ENCODE assay signal across 14 cellular contexts in genomic region chr1:220696863-220697231, GRCh38. TPM values are rescaled to one million over a fixed set of nuclear protein-coding genes. Genes with fewer than 3 reads are reported as not detected.
DNase-seq lines count a peak whose midpoint lies in the region; ATAC-seq and TF ChIP-seq lines count a peak whose summit lies in the region.
"Had no signal": no experiment of that assay in that cellular context is flagged by ENCODE, and none has a peak within 500 bp of the region (broad histone marks: within the 10 kb centered on the region; RNA-seq: fewer than 3 reads in every experiment).

No MANE protein-coding gene starts in this region.

- H4K91ac ChIP-seq in neuronal stem cell (ENCODE audit: low read depth, low read length, poor library complexity): no peak overlapping the region

- no peak overlapping the region for H2BK120ac ChIP-seq in neuronal stem cell (ENCODE audit: low read depth, low read length)

- no CpG with 5 or more reads among the region's 9 CpGs for WGBS in neuronal stem cell (ENCODE audit: extremely low coverage in 2 of 2, insufficient read length in 2 of 2, insufficient replicate concordance in 1 of 2), 2 donors
- 71 to 85% (median 80%) methylated on average over 9 of the region's 9 CpGs for WGBS in stomach, 5 donors

- no peak overlapping the region for H3K9ac ChIP-seq in neuronal stem cell (ENCODE audit: low read depth, low read length, poor library complexity)

- H3K4me1 ChIP-seq in neuronal stem cell (ENCODE audit: control insufficient read depth in 2 of 2, insufficient read depth in 1 of 2, low read depth in 1 of 2, low read length in 2 of 2): peaks cover 0 to 2% of the 10 kb centered on the region in 2 donors
- H3K4me1 ChIP-seq in stomach: peaks cover 0 to 5% (median 3%) of the 10 kb centered on the region in 4 donors
- H3K4me1 ChIP-seq: ascending aorta had no signal

- TF ChIP-seq EP300 in stomach (IDR thresholded peaks at IDR 0.05): no peak

- no peak overlapping the region for H4K8ac ChIP-seq in neuronal stem cell (ENCODE audit: low read depth, low read length)

- no peaks in the 10 kb centered on the region for H3K36me3 ChIP-seq in neuronal stem cell (replicated peaks in 1 of 2; ENCODE audit: control insufficient read depth in 2 of 2, insufficient read depth in 2 of 2, low read length in 2 of 2)
- peaks cover 11 to 22% (median 18%) of the 10 kb centered on the region in 4 donors for H3K36me3 ChIP-seq in stomach

- H2AK5ac ChIP-seq in neuronal stem cell (ENCODE audit: low read depth, low read length): no peak overlapping the region

- H2AFZ ChIP-seq in neuronal stem cell (ENCODE audit: low read length): peak overlapping the region; percentile 4

- ATAC-seq in HG03135 (IDR thresholded peaks at IDR 0.05; ENCODE audit: unreplicated experiment): no peak
- ATAC-seq: gastroesophageal sphincter had no signal

- no peak overlapping the region for H2BK12ac ChIP-seq in neuronal stem cell (ENCODE audit: low read length)

- peaks cover 2% of the 10 kb centered on the region for H3K79me1 ChIP-seq in neuronal stem cell (ENCODE audit: low read depth, low read length)

- H3K23ac ChIP-seq in neuronal stem cell (ENCODE audit: low read depth, low read length, poor library complexity): no peak overlapping the region

- H2BK15ac ChIP-seq in neuronal stem cell (ENCODE audit: low read length): no peak overlapping the region

- H3K27me3 ChIP-seq in neuronal stem cell (ENCODE audit: control insufficient read depth in 3 of 3, insufficient read depth in 3 of 3, low read depth in 1 of 3, low read length in 3 of 3) (peaks cover 0 to 24% (median 4%) of the 10 kb centered on the region in 3 experiments), stomach (peaks cover 0 to under 1% (median 0%) of the 10 kb centered on the region in 3 donors)
- H3K27me3 ChIP-seq: ascending aorta, gastroesophageal sphincter, suprapubic skin had no signal

- H3K14ac ChIP-seq in neuronal stem cell (ENCODE audit: low read length): no peak overlapping the region

- intact Hi-C loops in stomach (cut with DNase I; ENCODE audit: low total_unique reads): no loop called here

- no peak for TF ChIP-seq POLR2A in stomach (IDR thresholded peaks at IDR 0.05)

- no peak overlapping the region for H3K4me2 ChIP-seq in neuronal stem cell (ENCODE audit: insufficient read depth, low read length, poor library complexity, severe bottlenecking)

- H3K18ac ChIP-seq in neuronal stem cell (ENCODE audit: low read length): no peak overlapping the region

- H3K27ac ChIP-seq in neuronal stem cell (replicated peaks; ENCODE audit: low read length): no peak overlapping the region
- no peak overlapping the region for H3K27ac ChIP-seq in stomach
- H3K27ac ChIP-seq: ascending aorta, gastroesophageal sphincter, SK-N-MC, suprapubic skin had no signal

- H3K4me3 ChIP-seq in epithelial cell of esophagus (ENCODE audit: low read length) (no peak overlapping the region), neuronal stem cell (ENCODE audit: low read length in 2 of 2) (no peak overlapping the region), stomach (no peak overlapping the region)
- H3K4me3 ChIP-seq: ascending aorta, gastroesophageal sphincter, SK-N-MC, suprapubic skin had no signal

- no peak overlapping the region for H2BK5ac ChIP-seq in neuronal stem cell (ENCODE audit: low read length)

- H3K9me3 ChIP-seq in neuronal stem cell (replicated peaks in 1 of 2; ENCODE audit: control insufficient read depth in 2 of 2, insufficient read depth in 1 of 2, low read depth in 1 of 2, low read length in 2 of 2) (no peaks in the 10 kb centered on the region), stomach (no peaks in the 10 kb centered on the region)
- H3K9me3 ChIP-seq: ascending aorta, gastroesophageal sphincter, suprapubic skin had no signal

- H3K4ac ChIP-seq in neuronal stem cell (ENCODE audit: low read length): no peak overlapping the region

- TF ChIP-seq CTCF in epithelial cell of esophagus (IDR thresholded peaks at IDR 0.05; ENCODE audit: insufficient read depth, low read depth, low read length, missing control alignments) (no peak), stomach (IDR thresholded peaks at IDR 0.05) (no peak)

- peak; percentile 93 for DNase-seq in COLO829 (ENCODE audit: low spot score)
- DNase-seq in LHCN-M2 (ENCODE audit: low read depth): peak; percentile 20
- DNase-seq in epithelial cell of esophagus (ENCODE audit: low read depth): peak; percentile 10
- no peak for DNase-seq in neuronal stem cell (ENCODE audit: low spot score)
- no peak for DNase-seq in stomach
- DNase-seq in NCI-H82 treated with DMSO at 0.1 percent for 48 hours (lab: John Stamatoyannopoulos, UW; ENCODE audit: unreplicated experiment): no peak
- DNase-seq in NCI-H2029 (lab: John Stamatoyannopoulos, UW): no peak
- DNase-seq: activated CD8-positive, alpha-beta memory T cell treated with anti-CD3 and anti-CD28 coated beads for 24 hours; activated effector memory CD4-positive, alpha-beta T cell treated with anti-CD3 and anti-CD28 coated beads, Interleukin-2, amount 50 U/mL, for 16 hours had no signal

RNA-seq across cellular contexts. Expression of gene C1orf115, which starts 6.7 kb away (rescaled TPM):
- total RNA-seq in LHCN-M2 (2014; rRNA removed) (under 0.01 and 0.11 TPM in 2 replicates), stomach (10 to 100 TPM in 3 of 5 donors, 1 to 10 TPM in 2; 9.3 to 23.2 (median 12.3) TPM)
- polyA plus RNA-seq in LHCN-M2 (2012): 0.21 TPM
- 3.8 TPM for polyA plus RNA-seq in neuronal stem cell (2013, experiment 1 of 2)
- polyA plus RNA-seq in neuronal stem cell (2013, experiment 2 of 2): 3.9 TPM
- polyA plus RNA-seq in stomach: 10 to 100 TPM; 13.5 to 28.8 (median 21.7) TPM

RNA-seq across cellular contexts. Expression of gene MTARC2, which starts 51.3 kb away (rescaled TPM):
- total RNA-seq in LHCN-M2 (2014; rRNA removed) (0.17 and 1.5 TPM in 2 replicates), stomach (10 to 100 TPM in 4 of 5 donors, 1 to 10 TPM in 1; 9.9 to 83.4 (median 51.3) TPM)
- 3.1 TPM for polyA plus RNA-seq in LHCN-M2 (2012)
- polyA plus RNA-seq in neuronal stem cell (2013, experiment 1 of 2): not detected
- polyA plus RNA-seq in neuronal stem cell (2013, experiment 2 of 2): not detected
- polyA plus RNA-seq in stomach: 10 to 100 TPM in 2 of 3 donors, 1 to 10 TPM in 1; 7.3 to 18.3 (median 11.3) TPM

Comparison
In these comparisons a context has a peak if more than half of its experiments do, and no peak if none do; other contexts are left out.
1. DNase-seq: peak in COLO829 (single experiment), LHCN-M2 (single experiment) and epithelial cell of esophagus (single experiment); none in neuronal stem cell (single experiment), stomach (single experiment), NCI-H82 treated with DMSO at 0.1 percent for 48 hours (single experiment) and NCI-H2029 (single experiment).